ENCODE assay signal across 20 cellular contexts in the genomic region with DNA sequence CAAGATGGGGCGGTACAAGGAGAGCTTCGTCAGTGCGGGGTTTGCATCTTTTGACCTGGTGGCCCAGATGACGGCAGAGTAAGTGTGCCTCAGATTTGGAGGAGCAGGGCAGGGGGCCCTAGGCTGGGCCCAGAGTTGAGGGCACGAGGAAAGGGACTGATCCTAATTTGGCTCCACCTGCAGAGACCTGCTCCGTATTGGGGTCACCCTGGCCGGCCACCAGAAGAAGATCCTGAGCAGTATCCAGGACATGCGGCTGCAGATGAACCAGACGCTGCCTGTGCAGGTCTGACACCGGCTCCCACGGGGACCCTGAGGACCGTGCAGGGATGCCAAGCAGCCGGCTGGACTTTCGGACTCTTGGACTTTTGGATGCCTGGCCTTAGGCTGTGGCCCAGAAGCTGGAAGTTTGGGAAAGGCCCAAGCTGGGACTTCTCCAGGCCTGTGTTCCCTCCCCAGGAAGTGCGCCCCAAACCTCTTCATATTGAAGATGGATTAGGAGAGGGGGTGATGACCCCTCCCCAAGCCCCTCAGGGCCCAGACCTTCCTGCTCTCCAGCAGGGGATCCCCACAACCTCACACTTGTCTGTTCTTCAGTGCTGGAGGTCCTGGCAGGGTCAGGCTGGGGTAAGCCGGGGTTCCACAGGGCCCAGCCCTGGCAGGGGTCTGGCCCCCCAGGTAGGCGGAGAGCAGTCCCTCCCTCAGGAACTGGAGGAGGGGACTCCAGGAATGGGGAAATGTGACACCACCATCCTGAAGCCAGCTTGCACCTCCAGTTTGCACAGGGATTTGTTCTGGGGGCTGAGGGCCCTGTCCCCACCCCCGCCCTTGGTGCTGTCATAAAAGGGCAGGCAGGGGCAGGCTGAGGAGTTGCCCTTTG. TPM values are rescaled to one million over a fixed set of nuclear protein-coding genes. Genes with fewer than 3 reads are reported as not detected.
DNase-seq lines count a peak whose midpoint lies in the region; ATAC-seq and TF ChIP-seq lines count a peak whose summit lies in the region.
"Had no signal": no experiment of that assay in that cellular context is flagged by ENCODE, and none has a peak within 500 bp of the region (broad histone marks: within the 10 kb centered on the region; RNA-seq: fewer than 3 reads in every experiment).

No MANE protein-coding gene starts in this region.

- H3K27ac Mint-ChIP-seq in GM23338 (no peak overlapping the region), brain (peak overlapping the region in 3 of 5 experiments; percentile 90 to 98 (median 96))
- no peak overlapping the region for H3K27ac Mint-ChIP-seq in T-helper 2 cell treated with Interferon-gamma antibody and Interleukin-4, amounts not matched to agents 5 μg/mL and 100 μg/mL, for 36 hours
- H3K27ac Mint-ChIP-seq: activated CD4-positive, alpha-beta T cell treated with anti-CD3 and anti-CD28 coated beads, Interleukin-2, amount 10 ng/mL, durations not matched to agents 24 days and 14 days; activated T-cell treated with anti-CD3 and anti-CD28 coated beads, Interleukin-2, amount 50 U/mL, for 72 hours had no signal

- peak overlapping the region; percentile 53 for H3K9ac ChIP-seq in neuronal stem cell (ENCODE audit: low read depth, low read length, poor library complexity)

- H3K27me3 ChIP-seq in GM23338 (ENCODE audit: insufficient read depth) (peaks cover 60% of the 10 kb centered on the region), neuronal stem cell (ENCODE audit: control insufficient read depth in 3 of 3, insufficient read depth in 3 of 3, low read depth in 1 of 3, low read length in 3 of 3) (peaks cover 0 to 7% (median 0%) of the 10 kb centered on the region in 3 experiments)
- H3K27me3 ChIP-seq: foreskin keratinocyte had no signal

- H3K4me1 ChIP-seq in GM23338 (ENCODE audit: insufficient read depth) (peaks cover 28% of the 10 kb centered on the region), neuronal stem cell (ENCODE audit: control insufficient read depth in 2 of 2, insufficient read depth in 1 of 2, low read depth in 1 of 2, low read length in 2 of 2) (peaks cover 26 to 36% of the 10 kb centered on the region in 2 donors)

- no peaks in the 10 kb centered on the region for H3K9me2 ChIP-seq in GM23338 (ENCODE audit: insufficient read depth)

- H2BK5ac ChIP-seq in neuronal stem cell (ENCODE audit: low read length), result peak overlapping the region; percentile 8

- ATAC-seq in GM23338 (no peak), left lobe of liver (peak; percentile 86)
- ATAC-seq: activated T-cell treated with anti-CD3 and anti-CD28 coated beads, Interleukin-2, amount 50 U/mL, for 72 hours; foreskin keratinocyte had no signal

- peaks cover 33% of the 10 kb centered on the region for H3K27me3 Mint-ChIP-seq in GM23338 (ENCODE audit: insufficient read depth, low read depth, poor library complexity)
- no peaks in the 10 kb centered on the region for H3K27me3 Mint-ChIP-seq in brain
- peaks cover 31% of the 10 kb centered on the region for H3K27me3 Mint-ChIP-seq in T-helper 2 cell treated with Interferon-gamma antibody and Interleukin-4, amounts not matched to agents 5 μg/mL and 100 μg/mL, for 36 hours (ENCODE audit: low read depth)

- H2AK5ac ChIP-seq in neuronal stem cell (ENCODE audit: low read depth, low read length), result peak overlapping the region; percentile 84

- H4K20me1 ChIP-seq in GM23338 (replicated peaks; ENCODE audit: insufficient read depth), result no peaks in the 10 kb centered on the region

- H3K9me3 ChIP-seq in neuronal stem cell (replicated peaks in 1 of 2; ENCODE audit: control insufficient read depth in 2 of 2, insufficient read depth in 1 of 2, low read depth in 1 of 2, low read length in 2 of 2), result no peaks in the 10 kb centered on the region

- no peaks in the 10 kb centered on the region for H3K79me2 ChIP-seq in GM23338 (replicated peaks; ENCODE audit: insufficient read depth)

- H3K4me1 Mint-ChIP-seq in GM23338, result peaks cover 37% of the 10 kb centered on the region
- H3K4me1 Mint-ChIP-seq in brain, result peaks cover 45% of the 10 kb centered on the region
- H3K4me1 Mint-ChIP-seq in T-helper 2 cell treated with Interferon-gamma antibody and Interleukin-4, amounts not matched to agents 5 μg/mL and 100 μg/mL, for 36 hours (ENCODE audit: low read depth), result peaks cover 2% of the 10 kb centered on the region
- H3K4me1 Mint-ChIP-seq: activated CD4-positive, alpha-beta T cell treated with anti-CD3 and anti-CD28 coated beads, Interleukin-2, amount 10 ng/mL, durations not matched to agents 24 days and 14 days had no signal

- TF ChIP-seq CTCF in GM23338 (conservative IDR thresholded peaks at IDR 0.05; ENCODE audit: low read depth in 2 of 2), result no peak
- TF ChIP-seq CTCF in brain (conservative IDR thresholded peaks at IDR 0.05), result no peak

- H4K8ac ChIP-seq in neuronal stem cell (ENCODE audit: low read depth, low read length), result no peak overlapping the region

- H3K36me3 Mint-ChIP-seq in GM23338 (ENCODE audit: low read depth) (no peaks in the 10 kb centered on the region; the same call in 1 of the 3 replicates), brain (peaks cover 40% of the 10 kb centered on the region)
- H3K36me3 Mint-ChIP-seq in T-helper 2 cell treated with Interferon-gamma antibody and Interleukin-4, amounts not matched to agents 5 μg/mL and 100 μg/mL, for 36 hours (ENCODE audit: low read depth), result no peaks in the 10 kb centered on the region

- H2BK12ac ChIP-seq in neuronal stem cell (ENCODE audit: low read length), result peak overlapping the region; percentile 77

- H2BK120ac ChIP-seq in neuronal stem cell (ENCODE audit: low read depth, low read length), result peak overlapping the region; percentile 21

- H3K4me3 Mint-ChIP-seq in GM23338 (no peak overlapping the region), brain (no peak overlapping the region)
- no peak overlapping the region for H3K4me3 Mint-ChIP-seq in T-helper 2 cell treated with Interferon-gamma antibody and Interleukin-4, amounts not matched to agents 5 μg/mL and 100 μg/mL, for 36 hours
- H3K4me3 Mint-ChIP-seq: activated CD4-positive, alpha-beta T cell treated with anti-CD3 and anti-CD28 coated beads, Interleukin-2, amount 10 ng/mL, durations not matched to agents 24 days and 14 days had no signal

- no CpG with 5 or more reads among the region's 18 CpGs for WGBS in neuronal stem cell (ENCODE audit: extremely low coverage in 2 of 2, insufficient read length in 2 of 2, insufficient replicate concordance in 1 of 2), 2 donors

- H3K4ac ChIP-seq in neuronal stem cell (ENCODE audit: low read length), result no peak overlapping the region

- peak overlapping the region; percentile 84 for H3K18ac ChIP-seq in neuronal stem cell (ENCODE audit: low read length)

- H3K36me3 ChIP-seq in GM23338 (ENCODE audit: insufficient read depth), result no peaks in the 10 kb centered on the region
- peaks cover 6 to 57% of the 10 kb centered on the region in 2 donors for H3K36me3 ChIP-seq in neuronal stem cell (replicated peaks in 1 of 2; ENCODE audit: control insufficient read depth in 2 of 2, insufficient read depth in 2 of 2, low read length in 2 of 2)

- H3K23ac ChIP-seq in neuronal stem cell (ENCODE audit: low read depth, low read length, poor library complexity), result no peak overlapping the region

- H3K9me3 Mint-ChIP-seq in GM23338 (no peaks in the 10 kb centered on the region), brain (no peaks in the 10 kb centered on the region)
- no peaks in the 10 kb centered on the region for H3K9me3 Mint-ChIP-seq in T-helper 2 cell treated with Interferon-gamma antibody and Interleukin-4, amounts not matched to agents 5 μg/mL and 100 μg/mL, for 36 hours
- H3K9me3 Mint-ChIP-seq: activated CD4-positive, alpha-beta T cell treated with anti-CD3 and anti-CD28 coated beads, Interleukin-2, amount 10 ng/mL, durations not matched to agents 24 days and 14 days; activated T-cell treated with anti-CD3 and anti-CD28 coated beads, Interleukin-2, amount 50 U/mL, for 72 hours; central memory CD8-positive, alpha-beta T cell had no signal

- H3K4me3 ChIP-seq in GM23338 (no peak overlapping the region), neuronal stem cell (ENCODE audit: low read length in 2 of 2) (no peak overlapping the region)
- H3K4me3 ChIP-seq: smooth muscle cell had no signal

- H3F3A ChIP-seq in GM23338 (replicated peaks; ENCODE audit: low read depth), result peaks cover 4% of the 10 kb centered on the region; the same call in 1 of the 2 replicates

- H3K14ac ChIP-seq in neuronal stem cell (ENCODE audit: low read length), result no peak overlapping the region

- DNase-seq in GM23338 (ENCODE audit: low spot score) (no peak), left lobe of liver (ENCODE audit: low spot score) (peak; percentile 89), neuronal stem cell (ENCODE audit: low spot score) (no peak), medulla oblongata (ENCODE audit: extremely low spot score) (no peak), DMS153 (lab: John Stamatoyannopoulos, UW) (no peak)
- DNase-seq in T-helper 2 cell treated with Interferon-gamma antibody and Interleukin-4, amounts not matched to agents 5 μg/mL and 100 μg/mL, for 36 hours (ENCODE audit: low spot score), result no peak
- DNase-seq: activated CD4-positive, alpha-beta T cell treated with anti-CD3 and anti-CD28 coated beads, Interleukin-2, amount 10 ng/mL, durations not matched to agents 24 days and 14 days; activated naive CD4-positive, alpha-beta T cell treated with anti-CD3 and anti-CD28 coated beads, Interleukin-2, amount 50 U/mL, for 16 hours; activated T-cell treated with anti-CD3 and anti-CD28 coated beads, Interleukin-2, amount 50 U/mL, for 72 hours; foreskin keratinocyte; left ventricle myocardium superior; MM.1S; NCI-H1417 treated with DMSO at 0.1 percent for 48 hours; NCI-H446; OCI-M1; stimulated activated CD4-positive, alpha-beta T cell treated with anti-CD3 and anti-CD28 coated beads, Interleukin-2, amount 100 ng/mL, for 24 hours had no signal

- peak overlapping the region; percentile 86 for H2BK15ac ChIP-seq in neuronal stem cell (ENCODE audit: low read length)

- no peaks in the 10 kb centered on the region for H3K79me1 ChIP-seq in neuronal stem cell (ENCODE audit: low read depth, low read length)

- no peak overlapping the region for H2AFZ ChIP-seq in GM23338
- no peak overlapping the region for H2AFZ ChIP-seq in neuronal stem cell (ENCODE audit: low read length)

- H4K91ac ChIP-seq in neuronal stem cell (ENCODE audit: low read depth, low read length, poor library complexity), result no peak overlapping the region

- H3K4me2 ChIP-seq in GM23338, result 0 out of 2 replicates have a peak overlapping the region, but pooled peaks have one; percentile 92
- peak overlapping the region; percentile 19 for H3K4me2 ChIP-seq in neuronal stem cell (ENCODE audit: insufficient read depth, low read length, poor library complexity, severe bottlenecking)

- no peak overlapping the region for H3K27ac ChIP-seq in GM23338 (ENCODE audit: low read depth)
- H3K27ac ChIP-seq in neuronal stem cell (replicated peaks; ENCODE audit: low read length), result no peak overlapping the region
- H3K27ac ChIP-seq: foreskin keratinocyte, VCaP had no signal

TF ChIP-seq in GM23338, 12 proteins besides CTCF, POLR2A, EP300 and RAD21 (continues in another document):
- TF ChIP-seq NANOG (IDR thresholded peaks at IDR 0.05; ENCODE audit: borderline replicate concordance), result no peak

RNA-seq across cellular contexts. Expression of a gene that starts 20.0 kb away (rescaled TPM):
- 1.0 and 2.0 TPM in 2 replicates for total RNA-seq in GM23338 (2014; rRNA removed; shearing (Covaris generic))
- polyA plus RNA-seq in GM23338 (2016; fragmentation: Nextera tagmentation; extraction: Ambion mirVana) (0.54 and 0.57 TPM in 2 replicates), brain (ENCODE audit: insufficient read depth, low read depth, low replicate concordance) (17.0 TPM)
- total RNA-seq in left lobe of liver, result 0.65 TPM
- polyA plus RNA-seq in neuronal stem cell (2013, experiment 1 of 2), result 3.8 TPM
- polyA plus RNA-seq in neuronal stem cell (2013, experiment 2 of 2), result 4.3 TPM

Comparison
In these comparisons a context has a peak if more than half of its experiments do, and no peak if none do; other contexts are left out.
1. H3K27ac Mint-ChIP-seq: peak in brain (3 of 5); none in GM23338 (single experiment) and T-helper 2 cell treated with Interferon-gamma antibody and Interleukin-4, amounts not matched to agents 5 μg/mL and 100 μg/mL, for 36 hours (single experiment).